32 cellular contexts compared by ENCODE assay signal in the genomic region with DNA sequence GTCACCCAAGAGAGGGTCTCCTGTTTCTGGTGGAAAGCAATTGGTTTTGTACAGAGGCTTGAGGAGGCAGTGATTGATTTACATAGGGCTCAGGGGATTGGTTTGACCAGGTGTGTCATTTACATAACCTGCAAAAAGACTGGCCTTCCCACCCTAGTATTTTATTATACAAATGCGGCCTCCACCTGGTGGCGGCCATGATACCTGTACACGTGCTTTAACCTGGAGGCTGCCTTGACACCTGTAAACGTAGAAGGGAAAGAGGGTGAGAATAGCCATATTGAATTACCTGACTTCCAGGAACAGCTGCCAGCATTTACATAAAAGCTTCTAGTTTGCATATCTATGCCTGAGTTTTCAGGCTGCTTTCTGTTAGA.
"Had no signal": no experiment of that assay in that cellular context is flagged by ENCODE, and none has a peak within 500 bp of the region (broad histone marks: within the 10 kb centered on the region; RNA-seq: fewer than 3 reads in every experiment).

No MANE protein-coding gene starts in this region.

- ATAC-seq: gastrocnemius medialis; left colon; psoas muscle; stimulated activated memory B cell treated with anti-CD40 and anti-IgM and Interleukin-4, amounts not matched to agents 10 μg/mL and 1 μg/mL and 100 μg/mL, for 72 hours had no signal

- H3K4me3 ChIP-seq: ascending aorta, coronary artery, dorsolateral prefrontal cortex, gastrocnemius medialis, ovary, psoas muscle, smooth muscle cell, suprapubic skin, tibial artery, upper lobe of right lung had no signal

- DNase-seq: activated CD4-positive, alpha-beta memory T cell treated with anti-CD3 and anti-CD28 coated beads for 36 hours; activated CD4-positive, alpha-beta T cell treated with anti-CD3 and anti-CD28 coated beads, Interleukin-2, amount 10 ng/mL, durations not matched to agents 24 days and 14 days; activated CD4-positive, CD25-positive, alpha-beta regulatory T cell treated with anti-CD3 and anti-CD28 coated beads, Interleukin-2, amount 50 U/mL, for 72 hours; activated CD8-positive, alpha-beta memory T cell treated with anti-CD3 and anti-CD28 coated beads, Interleukin-2, amount 50 U/mL, for 48 hours; activated gamma-delta T cell; activated naive CD4-positive, alpha-beta T cell treated with anti-CD3 and anti-CD28 coated beads, Interleukin-2, amount 10 ng/mL, durations not matched to agents 7 days and 5 days; activated naive CD8-positive, alpha-beta T cell treated with anti-CD3 and anti-CD28 coated beads, Interleukin-2, amount 10 ng/mL, durations not matched to agents 7 days and 5 days; activated T-cell treated with anti-CD3 and anti-CD28 coated beads, Interleukin-2, amount 50 U/mL, for 24 hours; dorsolateral prefrontal cortex; effector memory CD4-positive, alpha-beta T cell; gastrocnemius medialis; glutamatergic neuron; immature natural killer cell; kidney; left colon; naive B cell; ovary; psoas muscle; stimulated activated CD4-positive, alpha-beta T cell treated with anti-CD3 and anti-CD28 coated beads, Interleukin-1b, Interleukin-23, amount 100 ng/mL, for 48 hours; stimulated activated CD4-positive, alpha-beta T cell treated with anti-CD3 and anti-CD28 coated beads, Interleukin-4, amount 100 ng/mL, for 4 hours; stimulated activated CD8-positive, alpha-beta memory T cell treated with anti-CD3 and anti-CD28 coated beads, Interleukin-4, amount 100 ng/mL, for 48 hours; T-helper 9 cell; tibial artery; upper lobe of right lung; WERI-Rb-1 had no signal

- H3K9me3 ChIP-seq: ascending aorta, gastrocnemius medialis, ovary, psoas muscle, suprapubic skin, upper lobe of right lung had no signal

- H3K27ac ChIP-seq: ascending aorta, coronary artery, dorsolateral prefrontal cortex, gastrocnemius medialis, ovary, psoas muscle, suprapubic skin, tibial artery, upper lobe of right lung had no signal

- H3K27me3 ChIP-seq: ascending aorta, gastrocnemius medialis, ovary had no signal

- H3K27me3 Mint-ChIP-seq: naive B cell had no signal

- H3K4me3 Mint-ChIP-seq: activated CD4-positive, alpha-beta memory T cell treated with anti-CD3 and anti-CD28 coated beads for 36 hours; activated CD4-positive, alpha-beta T cell treated with anti-CD3 and anti-CD28 coated beads, Interleukin-2, amount 10 ng/mL, durations not matched to agents 24 days and 14 days; activated naive CD4-positive, alpha-beta T cell treated with anti-CD3 and anti-CD28 coated beads, Interleukin-2, amount 10 ng/mL, durations not matched to agents 7 days and 5 days; activated naive CD8-positive, alpha-beta T cell treated with anti-CD3 and anti-CD28 coated beads, Interleukin-2, amount 10 ng/mL, durations not matched to agents 7 days and 5 days; activated T-cell treated with anti-CD3 and anti-CD28 coated beads, Interleukin-2, amount 50 U/mL, for 24 hours; brain; immature natural killer cell; mesothelial cell of epicardium; naive B cell; stimulated activated memory B cell treated with anti-CD40 and anti-IgM and Interleukin-4, amounts not matched to agents 10 μg/mL and 1 μg/mL and 100 μg/mL, for 72 hours had no signal

- H3K4me1 Mint-ChIP-seq: immature natural killer cell, mesothelial cell of epicardium had no signal

- H3K4me1 ChIP-seq: ascending aorta, gastrocnemius medialis, psoas muscle, suprapubic skin, tibial artery, upper lobe of right lung had no signal

- H3K9me3 Mint-ChIP-seq: activated CD4-positive, alpha-beta T cell treated with anti-CD3 and anti-CD28 coated beads, Interleukin-2, amount 10 ng/mL, durations not matched to agents 24 days and 14 days had no signal

- H3K27ac Mint-ChIP-seq: activated CD4-positive, alpha-beta memory T cell treated with anti-CD3 and anti-CD28 coated beads for 36 hours; activated CD4-positive, alpha-beta T cell treated with anti-CD3 and anti-CD28 coated beads, Interleukin-2, amount 10 ng/mL, durations not matched to agents 24 days and 14 days; activated naive CD4-positive, alpha-beta T cell treated with anti-CD3 and anti-CD28 coated beads, Interleukin-2, amount 10 ng/mL, durations not matched to agents 7 days and 5 days; activated naive CD8-positive, alpha-beta T cell treated with anti-CD3 and anti-CD28 coated beads, Interleukin-2, amount 10 ng/mL, durations not matched to agents 7 days and 5 days; activated T-cell treated with anti-CD3 and anti-CD28 coated beads, Interleukin-2, amount 50 U/mL, for 24 hours; immature natural killer cell; mesothelial cell of epicardium; naive B cell; stimulated activated memory B cell treated with anti-CD40 and anti-IgM and Interleukin-4, amounts not matched to agents 10 μg/mL and 1 μg/mL and 100 μg/mL, for 72 hours had no signal

- H3K4me2 ChIP-seq: smooth muscle cell had no signal

- H3K36me3 ChIP-seq: ascending aorta, gastrocnemius medialis, ovary, suprapubic skin, tibial artery, upper lobe of right lung, WERI-Rb-1 had no signal
